9 cellular contexts compared by ENCODE assay signal in the genomic region with DNA sequence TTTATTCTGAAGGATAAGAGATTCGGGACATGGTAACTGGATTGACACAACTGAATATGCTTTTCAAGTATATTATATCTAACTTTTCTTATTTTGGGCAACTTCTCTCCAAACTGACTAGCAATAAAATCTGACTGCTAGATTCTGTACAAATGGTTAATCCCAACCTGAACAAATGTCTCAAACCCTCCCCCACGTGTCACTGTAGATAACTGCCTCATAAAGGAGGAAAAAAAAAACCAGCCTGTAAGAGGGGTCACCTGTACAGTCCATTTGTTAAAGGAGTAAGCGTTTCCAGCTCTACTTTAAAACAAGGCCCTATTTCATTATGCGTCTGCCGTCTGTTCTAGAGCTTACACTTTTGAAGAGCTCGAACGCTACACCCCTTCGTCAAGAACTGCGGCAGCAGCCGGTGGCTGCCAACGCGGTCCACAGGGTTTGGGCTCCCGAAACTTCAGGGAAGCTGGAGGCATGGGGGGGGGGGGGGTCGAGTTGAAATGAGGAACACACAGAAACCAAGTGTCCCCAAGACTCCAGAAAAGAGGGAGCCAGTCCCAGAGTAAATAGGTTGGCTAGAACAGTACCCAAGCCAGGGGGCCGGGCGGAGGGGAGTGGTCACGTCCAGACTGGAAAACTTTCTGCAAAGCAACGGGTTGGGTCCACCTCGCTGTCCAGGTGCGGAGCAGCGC. TPM values are rescaled to one million over a fixed set of nuclear protein-coding genes. Genes with fewer than 3 reads are reported as not detected.
DNase-seq lines count a peak whose midpoint lies in the region; ATAC-seq, FAIRE-seq and TF ChIP-seq lines count a peak whose summit lies in the region.
"Had no signal": no experiment of that assay in that cellular context is flagged by ENCODE, and none has a peak within 500 bp of the region (broad histone marks: within the 10 kb centered on the region; RNA-seq: fewer than 3 reads in every experiment).

No MANE protein-coding gene starts in this region.

- peak overlapping the region; percentile 88 for H3K4me3 Mint-ChIP-seq in Calu3 (ENCODE audit: low read depth, unreplicated experiment)
- peak overlapping the region; percentile 85 to 95 (median 90) for H3K4me3 Mint-ChIP-seq in naive thymus-derived CD8-positive, alpha-beta T cell

- H3K4me1 ChIP-seq in SJSA1 (replicated peaks): peaks cover 23% of the 10 kb centered on the region

- H3K4me1 Mint-ChIP-seq in Calu3 (ENCODE audit: low read depth, unreplicated experiment): peaks cover 42% of the 10 kb centered on the region
- peaks cover 40 to 64% (median 60%) of the 10 kb centered on the region in 4 donors for H3K4me1 Mint-ChIP-seq in naive thymus-derived CD8-positive, alpha-beta T cell

- DNase-seq in Calu3 (no peak), SJSA1 (ENCODE audit: low read depth in 1 of 2, low spot score in 2 of 2) (peak; percentile 42 to 58), erythroblast (lab: John Stamatoyannopoulos, UW) (peak; percentile 76 to 84), D721Med (ENCODE audit: insufficient read length, low spot score) (no peak)
- DNase-seq in naive thymus-derived CD8-positive, alpha-beta T cell: peak in 1 of 10 donors; percentile 19
- no peak for DNase-seq in NK-92 treated with Interleukin-12 subunit alpha and Interleukin-12 subunit beta, amount 100 ng/mL, for 24 hours (lab: John Stamatoyannopoulos, UW)

- ATAC-seq in GM19467 (IDR thresholded peaks at IDR 0.05; ENCODE audit: unreplicated experiment) (peak; percentile 45), HG03460 (IDR thresholded peaks at IDR 0.05; ENCODE audit: unreplicated experiment) (peak; percentile 58)
- ATAC-seq in naive thymus-derived CD8-positive, alpha-beta T cell: peak; percentile 44 to 52

- H3K9me3 Mint-ChIP-seq in Calu3 (ENCODE audit: low read depth, unreplicated experiment): no peaks in the 10 kb centered on the region
- no peaks in the 10 kb centered on the region for H3K9me3 Mint-ChIP-seq in naive thymus-derived CD8-positive, alpha-beta T cell

- peaks cover 19% of the 10 kb centered on the region for H3K36me3 Mint-ChIP-seq in Calu3 (ENCODE audit: insufficient read depth, unreplicated experiment)
- peaks cover 0 to 8% (median 4%) of the 10 kb centered on the region in 3 donors for H3K36me3 Mint-ChIP-seq in naive thymus-derived CD8-positive, alpha-beta T cell

- no peak for FAIRE-seq in D721Med (lab: Jason Lieb, UNC)
- FAIRE-seq: TTC549 had no signal

- H3K4me3 ChIP-seq in SJSA1: peak overlapping the region; percentile 87

- H3K36me3 ChIP-seq in SJSA1: peaks cover 9% of the 10 kb centered on the region; the same call in 1 of the 2 replicates

- peak overlapping the region; percentile 79 for H3K27ac ChIP-seq in SJSA1

- H3K27me3 ChIP-seq in SJSA1 (replicated peaks): no peaks in the 10 kb centered on the region

- intact Hi-C loops in Calu3 (cut with micrococcal nuclease; ENCODE audit: unreplicated experiment): loop anchor here (5.0 kb wide), 1 partner anchor 101 kb away; no protein-coding TSS in a partner anchor

- no peaks in the 10 kb centered on the region for H3K27me3 Mint-ChIP-seq in Calu3 (ENCODE audit: unreplicated experiment)
- no peaks in the 10 kb centered on the region for H3K27me3 Mint-ChIP-seq in naive thymus-derived CD8-positive, alpha-beta T cell

- peak overlapping the region; percentile 99 for H3K27ac Mint-ChIP-seq in Calu3 (ENCODE audit: unreplicated experiment)
- H3K27ac Mint-ChIP-seq in naive thymus-derived CD8-positive, alpha-beta T cell: peak overlapping the region; percentile 92 to 98 (median 96)

- TF ChIP-seq POLR2A in erythroblast (IDR thresholded peaks at IDR 0.05; ENCODE audit: low read length): no peak

- no TSS peak for BruUV-seq in Calu3 (replicated peaks; lab: Mats Ljungman, UMichigan)

- H3K9me3 ChIP-seq in SJSA1 (replicated peaks): no peaks in the 10 kb centered on the region

- TF ChIP-seq CTCF in Calu3 (IDR thresholded peaks at IDR 0.05; ENCODE audit: unreplicated experiment): no peak
- no peak for TF ChIP-seq CTCF in D721Med (IDR thresholded peaks at IDR 0.05; ENCODE audit: insufficient read depth, missing control alignments)

- POLR2A ChIA-PET in naive thymus-derived CD8-positive, alpha-beta T cell (lab: Charles Lee): interaction anchor here (0.6 to 3.2 kb wide), 11 partner anchors 12 to 395 kb away, joined by 3 to 21 read pairs (median 7); a partner anchor contains a TSS

- CTCF ChIA-PET in Calu3 (lab: Charles Lee): interaction anchor here (1.0 to 1.2 kb wide), 2 partner anchors 100 to 311 kb away, joined by 3 to 4 read pairs; no protein-coding TSS in a partner anchor

RNA-seq across cellular contexts. Expression of a gene that starts 0.5 kb away (rescaled TPM):
- 21.4 and 23.6 TPM in 2 replicates for total RNA-seq in Calu3 (2022)
- 25.2 and 53.7 TPM in 2 replicates for total RNA-seq in SJSA1 (2014; rRNA removed; shearing (Covaris generic))
- total RNA-seq in naive thymus-derived CD8-positive, alpha-beta T cell: 10 to 100 TPM; 62.1 to 64.6 TPM
- 10 to 100 TPM; 24.3 to 30.9 (median 29.6) TPM for polyA plus RNA-seq in naive thymus-derived CD8-positive, alpha-beta T cell

RNA-seq across cellular contexts. Expression of a gene that starts 0.6 kb away (rescaled TPM):
- 9.3 and 9.9 TPM in 2 replicates for total RNA-seq in Calu3 (2022)
- total RNA-seq in SJSA1 (2014; rRNA removed; shearing (Covaris generic)): 9.0 and 9.8 TPM in 2 replicates
- 10 to 100 TPM; 14.1 to 17.6 TPM for total RNA-seq in naive thymus-derived CD8-positive, alpha-beta T cell
- 1 to 10 TPM; 5.6 to 9.5 (median 9.0) TPM for polyA plus RNA-seq in naive thymus-derived CD8-positive, alpha-beta T cell

RNA-seq across cellular contexts. Expression of a gene that starts 16.8 kb away (rescaled TPM):
- 16.5 and 17.6 TPM in 2 replicates for total RNA-seq in Calu3 (2022)
- total RNA-seq in SJSA1 (2014; rRNA removed; shearing (Covaris generic)): 176 and 207 TPM in 2 replicates
- 10 to 100 TPM; 15.6 to 17.6 TPM for total RNA-seq in naive thymus-derived CD8-positive, alpha-beta T cell
- 10 to 100 TPM; 26.1 to 49.3 (median 28.1) TPM for polyA plus RNA-seq in naive thymus-derived CD8-positive, alpha-beta T cell

Comparison
In these comparisons a context has a peak if more than half of its experiments do, and no peak if none do; other contexts are left out.
1. DNase-seq: peak in SJSA1 (2 of 2) and erythroblast (2 of 2); none in Calu3 (single experiment), D721Med (single experiment) and NK-92 treated with Interleukin-12 subunit alpha and Interleukin-12 subunit beta, amount 100 ng/mL, for 24 hours (single experiment).
2. Peak in every context shown above with its lines, with median percentiles within 50 percentile points of each other: ATAC-seq.